ENCODE assay signal across 1 cellular context in the genomic region with DNA sequence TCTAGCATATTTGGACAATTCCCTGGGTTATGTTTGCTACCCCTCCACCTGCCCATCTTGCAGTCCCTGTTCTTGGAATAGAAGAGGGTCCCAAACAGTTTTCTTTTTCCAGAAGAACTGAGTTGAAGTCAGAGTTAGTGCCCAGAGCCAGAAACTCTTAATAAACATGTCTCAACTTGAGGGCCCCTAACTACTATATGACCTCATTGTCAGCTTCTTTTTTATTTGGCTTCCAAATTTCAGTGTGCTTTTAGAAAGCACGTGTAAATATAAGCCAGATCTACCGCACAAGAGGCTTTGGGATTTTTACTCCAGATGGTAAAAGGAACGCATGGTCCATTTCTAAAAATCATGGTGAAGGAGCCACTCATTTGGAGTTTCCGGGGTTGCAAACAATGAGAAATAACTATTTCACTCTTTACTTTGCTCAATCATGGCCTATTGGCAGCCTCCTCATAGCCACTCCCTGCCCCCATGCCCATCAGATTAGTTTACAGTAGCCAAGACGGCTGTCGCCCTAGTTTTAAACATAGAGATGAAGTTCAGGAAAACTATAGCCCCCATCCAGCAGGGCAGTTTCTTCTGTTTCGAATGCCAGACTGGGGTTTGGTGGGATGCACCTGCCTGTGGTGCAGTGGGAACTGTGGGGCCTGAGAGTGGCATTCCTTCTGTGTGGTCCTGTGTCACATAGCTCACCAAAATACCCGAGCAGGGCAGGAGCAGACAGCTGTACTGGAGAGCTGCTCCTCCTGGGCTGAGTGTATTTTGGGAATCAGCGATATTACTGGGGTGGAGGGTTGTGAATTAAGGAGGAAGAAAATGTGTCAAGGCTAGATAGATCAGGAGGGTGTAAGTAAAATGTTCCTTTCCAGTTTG.
TF ChIP-seq lines count a peak whose summit lies in the region.

No MANE protein-coding gene starts in this region.

TF ChIP-seq in K562, 482 proteins besides CTCF, POLR2A, EP300 and RAD21 (continued from another document):
- TF ChIP-seq, protein P1, sequence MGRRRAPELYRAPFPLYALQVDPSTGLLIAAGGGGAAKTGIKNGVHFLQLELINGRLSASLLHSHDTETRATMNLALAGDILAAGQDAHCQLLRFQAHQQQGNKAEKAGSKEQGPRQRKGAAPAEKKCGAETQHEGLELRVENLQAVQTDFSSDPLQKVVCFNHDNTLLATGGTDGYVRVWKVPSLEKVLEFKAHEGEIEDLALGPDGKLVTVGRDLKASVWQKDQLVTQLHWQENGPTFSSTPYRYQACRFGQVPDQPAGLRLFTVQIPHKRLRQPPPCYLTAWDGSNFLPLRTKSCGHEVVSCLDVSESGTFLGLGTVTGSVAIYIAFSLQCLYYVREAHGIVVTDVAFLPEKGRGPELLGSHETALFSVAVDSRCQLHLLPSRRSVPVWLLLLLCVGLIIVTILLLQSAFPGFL (CRISPR knock-in tag; IDR thresholded peaks at IDR 0.05), result 0 out of 2 replicates have a peak, but pooled peaks have one; percentile 12
- TF ChIP-seq SP1 (CRISPR knock-in tag; IDR thresholded peaks at IDR 0.05) (0 out of 2 replicates have a peak, but pooled peaks have one; percentile 9), PYGO2 (tag; IDR thresholded peaks at IDR 0.05) (no peak), ZFX (CRISPR knock-in tag; IDR thresholded peaks at IDR 0.05) (no peak), SMAD4 (CRISPR knock-in tag; conservative IDR thresholded peaks at IDR 0.05) (no peak), XRCC5 (IDR thresholded peaks at IDR 0.05; ENCODE audit: low read depth, low read length) (no peak), EP400 (IDR thresholded peaks at IDR 0.05) (peak; percentile 32; the same call in 1 of the 2 replicates), KDM4B (IDR thresholded peaks at IDR 0.05; ENCODE audit: borderline replicate concordance in 2 of 2, low read depth in 1 of 2) (no peak), NCOR1 (IDR thresholded peaks at IDR 0.05) (no peak), CEBPG (CRISPR knock-in tag; IDR thresholded peaks at IDR 0.05) (no peak), CEBPG (tag; conservative IDR thresholded peaks at IDR 0.05 in 1 of 2, IDR thresholded peaks at IDR 0.05 in 1 of 2) (0 out of 4 replicates have a peak, but pooled peaks of 1 of the 2 experiments have one; percentile 6), ZNF239 (CRISPR knock-in tag; IDR thresholded peaks at IDR 0.05) (no peak), ARID2 (IDR thresholded peaks at IDR 0.05) (no peak), CXXC5 (CRISPR knock-in tag; IDR thresholded peaks at IDR 0.05) (0 out of 2 replicates have a peak, but pooled peaks have one; percentile 13), FOXJ2 (tag; IDR thresholded peaks at IDR 0.05) (no peak), TEAD4 (IDR thresholded peaks at IDR 0.05; ENCODE audit: low read length) (0 out of 2 replicates have a peak, but pooled peaks have one; percentile 20), TEAD4 (CRISPR knock-in tag; IDR thresholded peaks at IDR 0.05; ENCODE audit: borderline replicate concordance) (no peak), ASH1L (IDR thresholded peaks at IDR 0.05; ENCODE audit: borderline replicate concordance, low read depth, partially characterized antibody) (no peak), MYC (IDR thresholded peaks at IDR 0.05; ENCODE audit: low read depth, low read length) (no peak), MYC (CRISPR knock-in tag; IDR thresholded peaks at IDR 0.05; ENCODE audit: borderline replicate concordance, low read depth) (no peak), RCOR1 (IDR thresholded peaks at IDR 0.05; ENCODE audit: borderline replicate concordance in 1 of 2, low read depth in 2 of 2, low read length in 2 of 2) (peak in 1 of 2 experiments; percentile 27; a peak in 1 of 4 replicates), CTBP1 (IDR thresholded peaks at IDR 0.05; ENCODE audit: borderline replicate concordance) (no peak), RFX1 (IDR thresholded peaks at IDR 0.05) (no peak), ARHGAP35 (IDR thresholded peaks at IDR 0.05; ENCODE audit: partially characterized antibody) (no peak), DMBX1 (CRISPR knock-in tag; IDR thresholded peaks at IDR 0.05; ENCODE audit: borderline replicate concordance) (no peak)
- TF ChIP-seq, protein P2, sequence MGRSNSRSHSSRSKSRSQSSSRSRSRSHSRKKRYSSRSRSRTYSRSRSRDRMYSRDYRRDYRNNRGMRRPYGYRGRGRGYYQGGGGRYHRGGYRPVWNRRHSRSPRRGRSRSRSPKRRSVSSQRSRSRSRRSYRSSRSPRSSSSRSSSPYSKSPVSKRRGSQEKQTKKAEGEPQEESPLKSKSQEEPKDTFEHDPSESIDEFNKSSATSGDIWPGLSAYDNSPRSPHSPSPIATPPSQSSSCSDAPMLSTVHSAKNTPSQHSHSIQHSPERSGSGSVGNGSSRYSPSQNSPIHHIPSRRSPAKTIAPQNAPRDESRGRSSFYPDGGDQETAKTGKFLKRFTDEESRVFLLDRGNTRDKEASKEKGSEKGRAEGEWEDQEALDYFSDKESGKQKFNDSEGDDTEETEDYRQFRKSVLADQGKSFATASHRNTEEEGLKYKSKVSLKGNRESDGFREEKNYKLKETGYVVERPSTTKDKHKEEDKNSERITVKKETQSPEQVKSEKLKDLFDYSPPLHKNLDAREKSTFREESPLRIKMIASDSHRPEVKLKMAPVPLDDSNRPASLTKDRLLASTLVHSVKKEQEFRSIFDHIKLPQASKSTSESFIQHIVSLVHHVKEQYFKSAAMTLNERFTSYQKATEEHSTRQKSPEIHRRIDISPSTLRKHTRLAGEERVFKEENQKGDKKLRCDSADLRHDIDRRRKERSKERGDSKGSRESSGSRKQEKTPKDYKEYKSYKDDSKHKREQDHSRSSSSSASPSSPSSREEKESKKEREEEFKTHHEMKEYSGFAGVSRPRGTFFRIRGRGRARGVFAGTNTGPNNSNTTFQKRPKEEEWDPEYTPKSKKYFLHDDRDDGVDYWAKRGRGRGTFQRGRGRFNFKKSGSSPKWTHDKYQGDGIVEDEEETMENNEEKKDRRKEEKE (IDR thresholded peaks at IDR 0.05; ENCODE audit: borderline replicate concordance in 1 of 2, control insufficient read depth in 1 of 2, low read depth in 2 of 2, low read length in 1 of 2), result no peak
- TF ChIP-seq, protein P3, sequence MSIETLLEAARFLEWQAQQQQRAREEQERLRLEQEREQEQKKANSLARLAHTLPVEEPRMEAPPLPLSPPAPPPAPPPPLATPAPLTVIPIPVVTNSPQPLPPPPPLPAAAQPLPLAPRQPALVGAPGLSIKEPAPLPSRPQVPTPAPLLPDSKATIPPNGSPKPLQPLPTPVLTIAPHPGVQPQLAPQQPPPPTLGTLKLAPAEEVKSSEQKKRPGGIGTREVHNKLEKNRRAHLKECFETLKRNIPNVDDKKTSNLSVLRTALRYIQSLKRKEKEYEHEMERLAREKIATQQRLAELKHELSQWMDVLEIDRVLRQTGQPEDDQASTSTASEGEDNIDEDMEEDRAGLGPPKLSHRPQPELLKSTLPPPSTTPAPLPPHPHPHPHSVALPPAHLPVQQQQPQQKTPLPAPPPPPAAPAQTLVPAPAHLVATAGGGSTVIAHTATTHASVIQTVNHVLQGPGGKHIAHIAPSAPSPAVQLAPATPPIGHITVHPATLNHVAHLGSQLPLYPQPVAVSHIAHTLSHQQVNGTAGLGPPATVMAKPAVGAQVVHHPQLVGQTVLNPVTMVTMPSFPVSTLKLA (conservative IDR thresholded peaks at IDR 0.05), result peak in 1 of 2 experiments; percentile 25; a peak in 1 of 4 replicates
- TF ChIP-seq, protein P4, sequence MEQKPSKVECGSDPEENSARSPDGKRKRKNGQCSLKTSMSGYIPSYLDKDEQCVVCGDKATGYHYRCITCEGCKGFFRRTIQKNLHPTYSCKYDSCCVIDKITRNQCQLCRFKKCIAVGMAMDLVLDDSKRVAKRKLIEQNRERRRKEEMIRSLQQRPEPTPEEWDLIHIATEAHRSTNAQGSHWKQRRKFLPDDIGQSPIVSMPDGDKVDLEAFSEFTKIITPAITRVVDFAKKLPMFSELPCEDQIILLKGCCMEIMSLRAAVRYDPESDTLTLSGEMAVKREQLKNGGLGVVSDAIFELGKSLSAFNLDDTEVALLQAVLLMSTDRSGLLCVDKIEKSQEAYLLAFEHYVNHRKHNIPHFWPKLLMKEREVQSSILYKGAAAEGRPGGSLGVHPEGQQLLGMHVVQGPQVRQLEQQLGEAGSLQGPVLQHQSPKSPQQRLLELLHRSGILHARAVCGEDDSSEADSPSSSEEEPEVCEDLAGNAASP (IDR thresholded peaks at IDR 0.05), result no peak
- TF ChIP-seq, protein P5, sequence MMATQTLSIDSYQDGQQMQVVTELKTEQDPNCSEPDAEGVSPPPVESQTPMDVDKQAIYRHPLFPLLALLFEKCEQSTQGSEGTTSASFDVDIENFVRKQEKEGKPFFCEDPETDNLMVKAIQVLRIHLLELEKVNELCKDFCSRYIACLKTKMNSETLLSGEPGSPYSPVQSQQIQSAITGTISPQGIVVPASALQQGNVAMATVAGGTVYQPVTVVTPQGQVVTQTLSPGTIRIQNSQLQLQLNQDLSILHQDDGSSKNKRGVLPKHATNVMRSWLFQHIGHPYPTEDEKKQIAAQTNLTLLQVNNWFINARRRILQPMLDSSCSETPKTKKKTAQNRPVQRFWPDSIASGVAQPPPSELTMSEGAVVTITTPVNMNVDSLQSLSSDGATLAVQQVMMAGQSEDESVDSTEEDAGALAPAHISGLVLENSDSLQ (IDR thresholded peaks at IDR 0.05), result 0 out of 2 replicates have a peak, but pooled peaks have one; percentile 26
- TF ChIP-seq, protein P6, sequence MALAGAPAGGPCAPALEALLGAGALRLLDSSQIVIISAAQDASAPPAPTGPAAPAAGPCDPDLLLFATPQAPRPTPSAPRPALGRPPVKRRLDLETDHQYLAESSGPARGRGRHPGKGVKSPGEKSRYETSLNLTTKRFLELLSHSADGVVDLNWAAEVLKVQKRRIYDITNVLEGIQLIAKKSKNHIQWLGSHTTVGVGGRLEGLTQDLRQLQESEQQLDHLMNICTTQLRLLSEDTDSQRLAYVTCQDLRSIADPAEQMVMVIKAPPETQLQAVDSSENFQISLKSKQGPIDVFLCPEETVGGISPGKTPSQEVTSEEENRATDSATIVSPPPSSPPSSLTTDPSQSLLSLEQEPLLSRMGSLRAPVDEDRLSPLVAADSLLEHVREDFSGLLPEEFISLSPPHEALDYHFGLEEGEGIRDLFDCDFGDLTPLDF (CRISPR knock-in tag; IDR thresholded peaks at IDR 0.05), result no peak
- TF ChIP-seq, protein P7, sequence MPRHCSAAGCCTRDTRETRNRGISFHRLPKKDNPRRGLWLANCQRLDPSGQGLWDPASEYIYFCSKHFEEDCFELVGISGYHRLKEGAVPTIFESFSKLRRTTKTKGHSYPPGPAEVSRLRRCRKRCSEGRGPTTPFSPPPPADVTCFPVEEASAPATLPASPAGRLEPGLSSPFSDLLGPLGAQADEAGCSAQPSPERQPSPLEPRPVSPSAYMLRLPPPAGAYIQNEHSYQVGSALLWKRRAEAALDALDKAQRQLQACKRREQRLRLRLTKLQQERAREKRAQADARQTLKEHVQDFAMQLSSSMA (CRISPR knock-in tag; IDR thresholded peaks at IDR 0.05), result no peak
- TF ChIP-seq, protein P8, sequence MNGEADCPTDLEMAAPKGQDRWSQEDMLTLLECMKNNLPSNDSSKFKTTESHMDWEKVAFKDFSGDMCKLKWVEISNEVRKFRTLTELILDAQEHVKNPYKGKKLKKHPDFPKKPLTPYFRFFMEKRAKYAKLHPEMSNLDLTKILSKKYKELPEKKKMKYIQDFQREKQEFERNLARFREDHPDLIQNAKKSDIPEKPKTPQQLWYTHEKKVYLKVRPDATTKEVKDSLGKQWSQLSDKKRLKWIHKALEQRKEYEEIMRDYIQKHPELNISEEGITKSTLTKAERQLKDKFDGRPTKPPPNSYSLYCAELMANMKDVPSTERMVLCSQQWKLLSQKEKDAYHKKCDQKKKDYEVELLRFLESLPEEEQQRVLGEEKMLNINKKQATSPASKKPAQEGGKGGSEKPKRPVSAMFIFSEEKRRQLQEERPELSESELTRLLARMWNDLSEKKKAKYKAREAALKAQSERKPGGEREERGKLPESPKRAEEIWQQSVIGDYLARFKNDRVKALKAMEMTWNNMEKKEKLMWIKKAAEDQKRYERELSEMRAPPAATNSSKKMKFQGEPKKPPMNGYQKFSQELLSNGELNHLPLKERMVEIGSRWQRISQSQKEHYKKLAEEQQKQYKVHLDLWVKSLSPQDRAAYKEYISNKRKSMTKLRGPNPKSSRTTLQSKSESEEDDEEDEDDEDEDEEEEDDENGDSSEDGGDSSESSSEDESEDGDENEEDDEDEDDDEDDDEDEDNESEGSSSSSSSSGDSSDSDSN (IDR thresholded peaks at IDR 0.05; ENCODE audit: borderline replicate concordance in 1 of 2, low read depth in 2 of 2, low read length in 2 of 2), result peak in 1 of 2 experiments; percentile 26; a peak in 1 of 4 replicates
- TF ChIP-seq, protein P9, sequence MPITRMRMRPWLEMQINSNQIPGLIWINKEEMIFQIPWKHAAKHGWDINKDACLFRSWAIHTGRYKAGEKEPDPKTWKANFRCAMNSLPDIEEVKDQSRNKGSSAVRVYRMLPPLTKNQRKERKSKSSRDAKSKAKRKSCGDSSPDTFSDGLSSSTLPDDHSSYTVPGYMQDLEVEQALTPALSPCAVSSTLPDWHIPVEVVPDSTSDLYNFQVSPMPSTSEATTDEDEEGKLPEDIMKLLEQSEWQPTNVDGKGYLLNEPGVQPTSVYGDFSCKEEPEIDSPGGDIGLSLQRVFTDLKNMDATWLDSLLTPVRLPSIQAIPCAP (CRISPR knock-in tag; IDR thresholded peaks at IDR 0.05; ENCODE audit: borderline replicate concordance), result no peak
